Comparison of ENCODE assay signal across 1 cellular context in the genomic region with DNA sequence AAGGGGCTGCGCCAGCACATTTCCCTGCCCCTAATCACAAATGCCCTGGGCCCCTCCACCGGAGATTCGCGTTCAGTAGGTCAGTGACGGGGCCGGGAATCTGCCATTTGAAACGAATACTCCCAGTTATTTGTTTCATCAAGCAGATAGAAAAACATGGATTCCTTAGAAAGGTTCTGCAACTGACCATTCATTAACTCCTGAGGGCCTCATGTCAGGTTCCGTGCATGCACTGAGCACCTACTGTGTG.
TF ChIP-seq lines count a peak whose summit lies in the region.

No MANE protein-coding gene starts in this region.

TF ChIP-seq in endothelial cell of umbilical vein, 7 proteins besides CTCF, POLR2A, EP300 and RAD21:
- TF ChIP-seq POLR2AphosphoS5 (IDR thresholded peaks at IDR 0.05; ENCODE audit: insufficient read depth, low read depth, low read length) (no peak), GATA2 (IDR thresholded peaks at IDR 0.05; ENCODE audit: insufficient read depth, insufficient read length, low read depth, low read length) (no peak)
- TF ChIP-seq, protein P1, sequence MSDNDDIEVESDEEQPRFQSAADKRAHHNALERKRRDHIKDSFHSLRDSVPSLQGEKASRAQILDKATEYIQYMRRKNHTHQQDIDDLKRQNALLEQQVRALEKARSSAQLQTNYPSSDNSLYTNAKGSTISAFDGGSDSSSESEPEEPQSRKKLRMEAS (IDR thresholded peaks at IDR 0.05; ENCODE audit: insufficient read depth, insufficient read length), result no peak
